8 cellular contexts compared by ENCODE assay signal in genomic region chr3:169771651-169772529, GRCh38. TPM values are rescaled to one million over a fixed set of nuclear protein-coding genes. Genes with fewer than 3 reads are reported as not detected.
DNase-seq lines count a peak whose midpoint lies in the region; ATAC-seq and TF ChIP-seq lines count a peak whose summit lies in the region.

No MANE protein-coding gene starts in this region.

- H3K27ac ChIP-seq in ACC112 (ENCODE audit: low read depth, low read length) = peak overlapping the region; percentile 92

- TF ChIP-seq CTCF in osteocyte (IDR thresholded peaks at IDR 0.05) = no peak

- intact Hi-C loops in head of caudate nucleus (cut with DNase I) = no loop called here

- H3K4me3 Mint-ChIP-seq in activated naive CD8-positive, alpha-beta T cell treated with anti-CD3 and anti-CD28 coated beads, Interleukin-2, amount 50 U/mL, for 24 hours = peak overlapping the region; percentile 98
- H3K4me3 Mint-ChIP-seq in osteocyte (ENCODE audit: unreplicated experiment) = peak overlapping the region; percentile 98

- H3K4me3 ChIP-seq in ACC112 (ENCODE audit: low read depth, low read length) = peak overlapping the region; percentile 86

- no peaks in the 10 kb centered on the region for H3K27me3 ChIP-seq in ACC112 (ENCODE audit: insufficient read depth, low read length)

- DNase-seq in NCI-H1105 treated with DMSO at 0.1 percent for 48 hours (lab: John Stamatoyannopoulos, UW) = peak; percentile 99
- peak; percentile 48 for DNase-seq in activated naive CD8-positive, alpha-beta T cell treated with anti-CD3 and anti-CD28 coated beads, Interleukin-2, amount 50 U/mL, for 24 hours
- peak in 36 of 42 donors; percentile 9 to 86 (median 42) for DNase-seq in head of caudate nucleus
- no peak for DNase-seq in osteocyte (ENCODE audit: extremely low spot score, unreplicated experiment)
- DNase-seq in ureter (ENCODE audit: low spot score) = peak; percentile 64

- H3K4me1 ChIP-seq in ACC112 (ENCODE audit: control insufficient read depth, insufficient read depth, low read length, unreplicated experiment) = peaks cover 18% of the 10 kb centered on the region

- H3K27ac Mint-ChIP-seq in activated naive CD8-positive, alpha-beta T cell treated with anti-CD3 and anti-CD28 coated beads, Interleukin-2, amount 50 U/mL, for 24 hours = peak overlapping the region; percentile 99
- H3K27ac Mint-ChIP-seq in osteocyte (ENCODE audit: unreplicated experiment) = peak overlapping the region; percentile 100

- peaks cover 5% of the 10 kb centered on the region for H3K27me3 Mint-ChIP-seq in activated naive CD8-positive, alpha-beta T cell treated with anti-CD3 and anti-CD28 coated beads, Interleukin-2, amount 50 U/mL, for 24 hours
- H3K27me3 Mint-ChIP-seq in osteocyte (ENCODE audit: unreplicated experiment) = no peaks in the 10 kb centered on the region

- H3K36me3 ChIP-seq in ACC112 (ENCODE audit: insufficient read depth, low read length) = peaks cover 25% of the 10 kb centered on the region

- H3K9me3 Mint-ChIP-seq in activated naive CD8-positive, alpha-beta T cell treated with anti-CD3 and anti-CD28 coated beads, Interleukin-2, amount 50 U/mL, for 24 hours = no peaks in the 10 kb centered on the region
- H3K9me3 Mint-ChIP-seq in osteocyte (ENCODE audit: unreplicated experiment) = no peaks in the 10 kb centered on the region

- peak; percentile 23 for ATAC-seq in GM19395 (IDR thresholded peaks at IDR 0.05; ENCODE audit: unreplicated experiment)
- peak; percentile 39 for ATAC-seq in SK-N-SH treated with all-trans-retinoic acid at 6 μM for 48 hours
- peak; percentile 5 for ATAC-seq in activated naive CD8-positive, alpha-beta T cell treated with anti-CD3 and anti-CD28 coated beads, Interleukin-2, amount 50 U/mL, for 24 hours

- H3K4me1 Mint-ChIP-seq in activated naive CD8-positive, alpha-beta T cell treated with anti-CD3 and anti-CD28 coated beads, Interleukin-2, amount 50 U/mL, for 24 hours = peaks cover 48% of the 10 kb centered on the region
- peaks cover 33% of the 10 kb centered on the region for H3K4me1 Mint-ChIP-seq in osteocyte (ENCODE audit: unreplicated experiment)

- peaks cover 30% of the 10 kb centered on the region for H3K79me2 ChIP-seq in ACC112 (ENCODE audit: control insufficient read depth, insufficient read depth, low read length, unreplicated experiment)

- peak overlapping the region; percentile 99 for H2AFZ ChIP-seq in ACC112 (ENCODE audit: low read length, unreplicated experiment)

- H3K36me3 Mint-ChIP-seq in activated naive CD8-positive, alpha-beta T cell treated with anti-CD3 and anti-CD28 coated beads, Interleukin-2, amount 50 U/mL, for 24 hours (ENCODE audit: low read depth) = peaks cover 32% of the 10 kb centered on the region
- peaks cover 13% of the 10 kb centered on the region for H3K36me3 Mint-ChIP-seq in osteocyte (ENCODE audit: unreplicated experiment)

TF ChIP-seq in SK-N-SH treated with all-trans-retinoic acid at 6 μM for 48 hours, 23 proteins besides CTCF, POLR2A, EP300 and RAD21:
- TF ChIP-seq ESRRG (CRISPR knock-in tag; IDR thresholded peaks at IDR 0.05) (no peak), GLIS3 (CRISPR knock-in tag; IDR thresholded peaks at IDR 0.05) (no peak), RARB (CRISPR knock-in tag; IDR thresholded peaks at IDR 0.05) (no peak), ISL1 (CRISPR knock-in tag; IDR thresholded peaks at IDR 0.05) (no peak), TCF4 (CRISPR knock-in tag; IDR thresholded peaks at IDR 0.05; ENCODE audit: borderline replicate concordance) (no peak), ZNF70 (CRISPR knock-in tag; IDR thresholded peaks at IDR 0.05) (no peak), ARNTL (CRISPR knock-in tag; IDR thresholded peaks at IDR 0.05; ENCODE audit: borderline replicate concordance, low read depth) (no peak), PATZ1 (CRISPR knock-in tag; IDR thresholded peaks at IDR 0.05; ENCODE audit: borderline replicate concordance) (no peak), CSDC2 (CRISPR knock-in tag; IDR thresholded peaks at IDR 0.05) (no peak), ZNF8 (CRISPR knock-in tag; IDR thresholded peaks at IDR 0.05) (no peak), ZNF565 (CRISPR knock-in tag; conservative IDR thresholded peaks at IDR 0.05; ENCODE audit: low read depth) (no peak), ZC3H10 (CRISPR knock-in tag; IDR thresholded peaks at IDR 0.05) (no peak), ZFP30 (CRISPR knock-in tag; IDR thresholded peaks at IDR 0.05) (no peak), OSR1 (CRISPR knock-in tag; IDR thresholded peaks at IDR 0.05) (no peak), ZFP3 (CRISPR knock-in tag; IDR thresholded peaks at IDR 0.05) (no peak), PPARA (CRISPR knock-in tag; IDR thresholded peaks at IDR 0.05; ENCODE audit: borderline replicate concordance) (no peak), SNAI2 (CRISPR knock-in tag; IDR thresholded peaks at IDR 0.05) (no peak)
- TF ChIP-seq, protein P1, sequence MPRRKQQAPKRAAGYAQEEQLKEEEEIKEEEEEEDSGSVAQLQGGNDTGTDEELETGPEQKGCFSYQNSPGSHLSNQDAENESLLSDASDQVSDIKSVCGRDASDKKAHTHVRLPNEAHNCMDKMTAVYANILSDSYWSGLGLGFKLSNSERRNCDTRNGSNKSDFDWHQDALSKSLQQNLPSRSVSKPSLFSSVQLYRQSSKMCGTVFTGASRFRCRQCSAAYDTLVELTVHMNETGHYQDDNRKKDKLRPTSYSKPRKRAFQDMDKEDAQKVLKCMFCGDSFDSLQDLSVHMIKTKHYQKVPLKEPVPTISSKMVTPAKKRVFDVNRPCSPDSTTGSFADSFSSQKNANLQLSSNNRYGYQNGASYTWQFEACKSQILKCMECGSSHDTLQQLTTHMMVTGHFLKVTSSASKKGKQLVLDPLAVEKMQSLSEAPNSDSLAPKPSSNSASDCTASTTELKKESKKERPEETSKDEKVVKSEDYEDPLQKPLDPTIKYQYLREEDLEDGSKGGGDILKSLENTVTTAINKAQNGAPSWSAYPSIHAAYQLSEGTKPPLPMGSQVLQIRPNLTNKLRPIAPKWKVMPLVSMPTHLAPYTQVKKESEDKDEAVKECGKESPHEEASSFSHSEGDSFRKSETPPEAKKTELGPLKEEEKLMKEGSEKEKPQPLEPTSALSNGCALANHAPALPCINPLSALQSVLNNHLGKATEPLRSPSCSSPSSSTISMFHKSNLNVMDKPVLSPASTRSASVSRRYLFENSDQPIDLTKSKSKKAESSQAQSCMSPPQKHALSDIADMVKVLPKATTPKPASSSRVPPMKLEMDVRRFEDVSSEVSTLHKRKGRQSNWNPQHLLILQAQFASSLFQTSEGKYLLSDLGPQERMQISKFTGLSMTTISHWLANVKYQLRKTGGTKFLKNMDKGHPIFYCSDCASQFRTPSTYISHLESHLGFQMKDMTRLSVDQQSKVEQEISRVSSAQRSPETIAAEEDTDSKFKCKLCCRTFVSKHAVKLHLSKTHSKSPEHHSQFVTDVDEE (CRISPR knock-in tag; IDR thresholded peaks at IDR 0.05) = no peak
- TF ChIP-seq, protein P2, sequence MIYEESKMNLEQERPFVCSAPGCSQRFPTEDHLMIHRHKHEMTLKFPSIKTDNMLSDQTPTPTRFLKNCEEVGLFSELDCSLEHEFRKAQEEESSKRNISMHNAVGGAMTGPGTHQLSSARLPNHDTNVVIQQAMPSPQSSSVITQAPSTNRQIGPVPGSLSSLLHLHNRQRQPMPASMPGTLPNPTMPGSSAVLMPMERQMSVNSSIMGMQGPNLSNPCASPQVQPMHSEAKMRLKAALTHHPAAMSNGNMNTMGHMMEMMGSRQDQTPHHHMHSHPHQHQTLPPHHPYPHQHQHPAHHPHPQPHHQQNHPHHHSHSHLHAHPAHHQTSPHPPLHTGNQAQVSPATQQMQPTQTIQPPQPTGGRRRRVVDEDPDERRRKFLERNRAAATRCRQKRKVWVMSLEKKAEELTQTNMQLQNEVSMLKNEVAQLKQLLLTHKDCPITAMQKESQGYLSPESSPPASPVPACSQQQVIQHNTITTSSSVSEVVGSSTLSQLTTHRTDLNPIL (CRISPR knock-in tag; IDR thresholded peaks at IDR 0.05; ENCODE audit: low read depth) = no peak

RNA-seq across cellular contexts. Expression of gene MYNN, which starts 1.3 kb away (rescaled TPM):
- 16.7 and 17.2 TPM in 2 replicates for total RNA-seq in osteocyte
- 18.5 TPM for total RNA-seq in ureter

RNA-seq across cellular contexts. Expression of gene ACTRT3, which starts 2.5 kb away (rescaled TPM):
- total RNA-seq in osteocyte = 2.5 and 2.7 TPM in 2 replicates
- 4.0 TPM for total RNA-seq in ureter

RNA-seq across cellular contexts. Expression of gene TERC, which starts 7.0 kb away (rescaled TPM):
- total RNA-seq in osteocyte = 1.5 TPM in 1 of 2 replicates, not detected in the other
- total RNA-seq in ureter = 1.4 TPM

RNA-seq across cellular contexts. Expression of gene LRRIQ4, which starts 40.8 kb away (rescaled TPM):
- total RNA-seq in osteocyte (not detected in 2 replicates), ureter (not detected)

RNA-seq across cellular contexts. Expression of gene LRRC34, which starts 40.8 kb away (rescaled TPM):
- 1.5 and 2.0 TPM in 2 replicates for total RNA-seq in osteocyte
- total RNA-seq in ureter = 4.5 TPM
